1 cellular context compared by ENCODE assay signal in genomic region chr5:10590226-10591047, GRCh38.
TF ChIP-seq lines count a peak whose summit lies in the region.

No MANE protein-coding gene starts in this region.

TF ChIP-seq in H1, 55 proteins besides CTCF, POLR2A, EP300 and RAD21 (continued from another document):
- TF ChIP-seq E2F6 (IDR thresholded peaks at IDR 0.05), result no peak
